1 cellular context compared by ENCODE assay signal in the genomic region with DNA sequence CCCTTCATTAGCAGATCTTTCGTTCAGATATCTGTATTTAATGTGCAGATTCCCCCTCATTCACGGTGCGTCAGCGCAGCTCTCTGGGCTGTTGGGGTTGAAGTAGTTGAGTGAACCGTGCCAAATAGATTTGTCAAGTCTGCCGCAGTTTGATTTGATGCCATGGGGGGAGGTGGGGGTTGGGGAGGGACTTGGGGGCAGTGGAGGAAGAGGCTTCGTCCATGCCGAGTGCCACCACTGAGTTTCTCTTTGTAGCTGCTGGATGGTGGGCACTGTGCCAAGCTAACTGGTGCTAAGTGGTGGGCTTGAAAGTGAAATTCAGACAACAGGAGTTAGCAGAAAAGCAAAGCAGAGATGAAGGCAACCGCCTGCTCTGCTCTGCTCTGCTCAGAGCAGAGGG.
TF ChIP-seq lines count a peak whose summit lies in the region.

No MANE protein-coding gene starts in this region.

TF ChIP-seq in IMR-90, 13 proteins besides CTCF, POLR2A, EP300 and RAD21:
- no peak for TF ChIP-seq NFE2L2 (IDR thresholded peaks at IDR 0.05; ENCODE audit: low read depth, low read length)
- TF ChIP-seq RCOR1 (IDR thresholded peaks at IDR 0.05; ENCODE audit: insufficient replicate concordance, low read length): no peak
- TF ChIP-seq MAFK (IDR thresholded peaks at IDR 0.05; ENCODE audit: low read depth, low read length): no peak
- TF ChIP-seq USF2 (IDR thresholded peaks at IDR 0.05; ENCODE audit: low read depth, low read length): no peak
